ENCODE assay signal across 8 cellular contexts in genomic region chr2:201072201-201072530, GRCh38. TPM values are rescaled to one million over a fixed set of nuclear protein-coding genes. Genes with fewer than 3 reads are reported as not detected.
DNase-seq lines count a peak whose midpoint lies in the region; ATAC-seq and TF ChIP-seq lines count a peak whose summit lies in the region.

No MANE protein-coding gene starts in this region.

- H3K27me3 Mint-ChIP-seq in CD14-positive monocyte (ENCODE audit: low read depth in 3 of 3): peaks cover 0 to 2% (median 2%) of the 10 kb centered on the region in 3 donors
- no peaks in the 10 kb centered on the region for H3K27me3 Mint-ChIP-seq in activated naive CD8-positive, alpha-beta T cell
- H3K27me3 Mint-ChIP-seq in type B pancreatic cell: no peaks in the 10 kb centered on the region

- H3K9me3 Mint-ChIP-seq in CD14-positive monocyte: no peaks in the 10 kb centered on the region
- no peaks in the 10 kb centered on the region for H3K9me3 Mint-ChIP-seq in activated naive CD8-positive, alpha-beta T cell (ENCODE audit: low read depth)
- no peaks in the 10 kb centered on the region for H3K9me3 Mint-ChIP-seq in type B pancreatic cell

- H3K4me1 Mint-ChIP-seq in CD14-positive monocyte (peaks cover 40% of the 10 kb centered on the region), type B pancreatic cell (ENCODE audit: unreplicated experiment) (peaks cover 31% of the 10 kb centered on the region)
- H3K4me1 Mint-ChIP-seq in activated naive CD8-positive, alpha-beta T cell (ENCODE audit: low read depth): peaks cover 49% of the 10 kb centered on the region

- intact Hi-C loops in CD14-positive monocyte (cut with micrococcal nuclease) (loop anchor here (5.0 to 10.0 kb wide), 4 partner anchors 85 to 167 kb away; partner anchors contain the start of gene CASP10 (in 1 of the 2)), left lung (cut with DNase I) (loop anchor here in 1 of 2 donors (10.0 kb wide), 1 partner anchor 167 kb away; no protein-coding TSS in a partner anchor)

- no peak for TF ChIP-seq CTCF in CD14-positive monocyte (IDR thresholded peaks at IDR 0.05)
- no peak for TF ChIP-seq CTCF in left lung (IDR thresholded peaks at IDR 0.05)
- TF ChIP-seq CTCF in type B pancreatic cell (conservative IDR thresholded peaks at IDR 0.05): no peak

- H3K36me3 ChIP-seq in left lung: no peaks in the 10 kb centered on the region

- H3K27ac Mint-ChIP-seq in CD14-positive monocyte (peak overlapping the region; percentile 87 to 99 (median 92)), type B pancreatic cell (peak overlapping the region; percentile 97)
- peak overlapping the region; percentile 96 for H3K27ac Mint-ChIP-seq in activated naive CD8-positive, alpha-beta T cell

- peak overlapping the region; percentile 74 to 89 for H3K27ac ChIP-seq in left lung

- H3K27me3 ChIP-seq in left lung: no peaks in the 10 kb centered on the region

- DNase-seq in CD14-positive monocyte (ENCODE audit: low spot score) (no peak), left lung (no peak), type B pancreatic cell (ENCODE audit: extremely low spot score, unreplicated experiment) (no peak), NCI-H2171 (lab: John Stamatoyannopoulos, UW) (no peak), hypothalamus (lab: John Stamatoyannopoulos, UW) (no peak)

- H3K4me3 Mint-ChIP-seq in CD14-positive monocyte (peak overlapping the region; percentile 98 to 100), type B pancreatic cell (peak overlapping the region; percentile 100)
- peak overlapping the region; percentile 98 for H3K4me3 Mint-ChIP-seq in activated naive CD8-positive, alpha-beta T cell

- ATAC-seq in HG02642 (IDR thresholded peaks at IDR 0.05; ENCODE audit: poor library complexity, unreplicated experiment) (peak; percentile 0), left lung (peak; percentile 2), HG03196 (IDR thresholded peaks at IDR 0.05; ENCODE audit: unreplicated experiment) (no peak)

- H3K4me1 ChIP-seq in left lung: peaks cover 24 to 59% of the 10 kb centered on the region in 2 donors

- peak overlapping the region; percentile 82 to 83 for H3K4me3 ChIP-seq in left lung

- H3K36me3 Mint-ChIP-seq in CD14-positive monocyte (peaks cover 2 to 5% of the 10 kb centered on the region in 2 donors), type B pancreatic cell (peaks cover 4% of the 10 kb centered on the region)
- no peaks in the 10 kb centered on the region for H3K36me3 Mint-ChIP-seq in activated naive CD8-positive, alpha-beta T cell

- H3K9me3 ChIP-seq in left lung: no peaks in the 10 kb centered on the region

RNA-seq across cellular contexts. Expression of gene NDUFB3, which starts 0.4 kb away (rescaled TPM):
- polyA plus RNA-seq in CD14-positive monocyte: 100 to 1,000 TPM; 313 to 340 TPM
- 10 to 100 TPM; 92.1 to 92.9 TPM for total RNA-seq in left lung
- total RNA-seq in type B pancreatic cell (ENCODE audit: low replicate concordance): 101 TPM in 2 replicates

RNA-seq across cellular contexts. Expression of gene HYCC2, which starts 0.7 kb away (rescaled TPM):
- polyA plus RNA-seq in CD14-positive monocyte: 10 to 100 TPM in 1 of 2 donors, 1 to 10 TPM in 1; 7.7 to 10.2 TPM
- total RNA-seq in left lung (10 to 100 TPM; 24.2 to 37.9 TPM), type B pancreatic cell (ENCODE audit: low replicate concordance) (17.9 and 19.6 TPM in 2 replicates)

RNA-seq across cellular contexts. Expression of gene CFLAR, which starts 43.8 kb away (rescaled TPM):
- polyA plus RNA-seq in CD14-positive monocyte: 10 to 100 TPM; 79.4 to 79.5 TPM
- total RNA-seq in left lung (100 to 1,000 TPM; 278 to 327 TPM), type B pancreatic cell (ENCODE audit: low replicate concordance) (26.5 and 58.5 TPM in 2 replicates)
